In the genomic region with DNA sequence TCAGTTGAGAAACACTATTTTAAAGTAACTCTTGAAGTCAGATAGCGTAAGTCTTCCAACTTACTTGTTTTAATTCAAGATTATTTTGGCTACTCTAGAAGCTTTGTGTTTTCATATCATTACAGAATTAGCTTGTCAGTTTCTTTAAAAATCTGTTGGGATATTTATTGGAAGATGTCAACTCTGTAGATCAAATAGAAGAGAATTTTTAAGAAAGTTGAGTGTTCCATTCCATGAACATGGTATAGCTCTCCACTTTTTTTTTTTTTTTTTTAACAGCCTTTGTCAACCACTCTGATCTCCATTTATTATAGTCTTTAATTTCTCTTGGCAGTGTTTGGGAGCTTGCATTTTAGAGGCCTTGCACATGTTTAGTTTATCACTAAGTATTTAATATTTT, we compare ENCODE assay signal across 14 cellular contexts. TPM values are rescaled to one million over a fixed set of nuclear protein-coding genes. Genes with fewer than 3 reads are reported as not detected.
A peak's percentile ranks its signal among the peaks of the same experiment; 100 is the strongest.
DNase-seq lines count a peak whose midpoint lies in the region; ATAC-seq and TF ChIP-seq lines count a peak whose summit lies in the region.
"Had no signal": no experiment of that assay in that cellular context is flagged by ENCODE, and none has a peak within 500 bp of the region (broad histone marks: within the 10 kb centered on the region; RNA-seq: fewer than 3 reads in every experiment).

No MANE protein-coding gene starts in this region.

- peaks cover 41% of the 10 kb centered on the region; the same call in 1 of the 2 replicates for H3K79me2 ChIP-seq in OCI-LY7 (ENCODE audit: insufficient read depth, low read depth, low read length)

- no peaks in the 10 kb centered on the region for H4K20me1 ChIP-seq in OCI-LY7 (ENCODE audit: insufficient read depth, low read length)

- H3K27me3 Mint-ChIP-seq in activated CD8-positive, alpha-beta memory T cell treated with anti-CD3 and anti-CD28 coated beads, Interleukin-2, amount 10 ng/mL, durations not matched to agents 7 days and 5 days, result no peaks in the 10 kb centered on the region
- H3K27me3 Mint-ChIP-seq in immature natural killer cell (ENCODE audit: low read depth in 3 of 3), result peaks cover 0 to 6% (median 0%) of the 10 kb centered on the region in 3 donors
- H3K27me3 Mint-ChIP-seq in mesothelial cell of epicardium (ENCODE audit: low read depth), result no peaks in the 10 kb centered on the region
- H3K27me3 Mint-ChIP-seq: CD4-positive, alpha-beta memory T cell had no signal

- no peak for ATAC-seq in activated CD8-positive, alpha-beta memory T cell treated with anti-CD3 and anti-CD28 coated beads, Interleukin-2, amount 10 ng/mL, durations not matched to agents 7 days and 5 days
- no peak for ATAC-seq in GM21737 (IDR thresholded peaks at IDR 0.05; ENCODE audit: unreplicated experiment)
- ATAC-seq: K562 had no signal

- peaks cover 26% of the 10 kb centered on the region for H3K4me1 Mint-ChIP-seq in activated CD8-positive, alpha-beta memory T cell treated with anti-CD3 and anti-CD28 coated beads, Interleukin-2, amount 10 ng/mL, durations not matched to agents 7 days and 5 days
- H3K4me1 Mint-ChIP-seq in immature natural killer cell, result peaks cover 42 to 60% of the 10 kb centered on the region in 2 donors
- peaks cover 14% of the 10 kb centered on the region for H3K4me1 Mint-ChIP-seq in mesothelial cell of epicardium

- no peak for TF ChIP-seq EP300 in ovary (IDR thresholded peaks at IDR 0.05)

- H2AFZ ChIP-seq in OCI-LY7 (ENCODE audit: low read length), result no peak overlapping the region

- peak overlapping the region; percentile 48 for H3K27ac Mint-ChIP-seq in activated CD8-positive, alpha-beta memory T cell treated with anti-CD3 and anti-CD28 coated beads, Interleukin-2, amount 10 ng/mL, durations not matched to agents 7 days and 5 days
- H3K27ac Mint-ChIP-seq in immature natural killer cell, result peak overlapping the region; percentile 36 to 85 (median 76)
- H3K27ac Mint-ChIP-seq in mesothelial cell of epicardium, result no peak overlapping the region

- no peak for DNase-seq in activated CD8-positive, alpha-beta memory T cell treated with anti-CD3 and anti-CD28 coated beads, Interleukin-2, amount 10 ng/mL, durations not matched to agents 7 days and 5 days
- DNase-seq in activated CD8-positive, alpha-beta memory T cell treated with anti-CD3 and anti-CD28 coated beads for 24 hours, result no peak
- DNase-seq in OCI-LY7 (ENCODE audit: low spot score) (no peak), immature natural killer cell (no peak), ovary (no peak), RPMI8226 (no peak), mesothelial cell of epicardium (ENCODE audit: low spot score in 2 of 2, unreplicated experiment in 2 of 2) (no peak)
- DNase-seq: 8988T, NCI-H1694 treated with DMSO at 0.1 percent for 48 hours, SIG-M5 had no signal

- no peak overlapping the region for H3K4me3 Mint-ChIP-seq in activated CD8-positive, alpha-beta memory T cell treated with anti-CD3 and anti-CD28 coated beads, Interleukin-2, amount 10 ng/mL, durations not matched to agents 7 days and 5 days
- peak overlapping the region in 4 of 5 donors; percentile 1 to 75 (median 46) for H3K4me3 Mint-ChIP-seq in immature natural killer cell
- H3K4me3 Mint-ChIP-seq in mesothelial cell of epicardium, result no peak overlapping the region

- no TSS peak for BruUV-seq in OCI-LY7 (replicated peaks; lab: Mats Ljungman, UMichigan)

- no peaks in the 10 kb centered on the region for H3K9me2 ChIP-seq in OCI-LY7 (ENCODE audit: insufficient read depth, low read length)

- peaks cover 20% of the 10 kb centered on the region for H3K9me3 ChIP-seq in OCI-LY7 (ENCODE audit: low read length)
- peaks cover 0 to 3% of the 10 kb centered on the region in 2 donors for H3K9me3 ChIP-seq in ovary

- H3K36me3 Mint-ChIP-seq in activated CD8-positive, alpha-beta memory T cell treated with anti-CD3 and anti-CD28 coated beads, Interleukin-2, amount 10 ng/mL, durations not matched to agents 7 days and 5 days, result peaks cover 22% of the 10 kb centered on the region
- H3K36me3 Mint-ChIP-seq in immature natural killer cell (peaks cover 0 to 7% (median 3%) of the 10 kb centered on the region in 3 donors), mesothelial cell of epicardium (peaks cover 18% of the 10 kb centered on the region)

- H3K27ac ChIP-seq in OCI-LY7 (ENCODE audit: low read depth, low read length, poor library complexity, severe bottlenecking) (peak overlapping the region; percentile 30), ovary (no peak overlapping the region)
- H3K27ac ChIP-seq: RWPE1 had no signal

- H3K27me3 ChIP-seq in ovary, result no peaks in the 10 kb centered on the region

- CTCF ChIA-PET in activated CD8-positive, alpha-beta memory T cell treated with anti-CD3 and anti-CD28 coated beads, Interleukin-2, amount 10 ng/mL, durations not matched to agents 7 days and 5 days (lab: Charles Lee), result interaction anchor here (1.5 kb wide), 1 partner anchor 11 kb away, joined by 3 read pairs; no protein-coding TSS in a partner anchor
- CTCF ChIA-PET in OCI-LY7 (lab: Charles Lee; ENCODE audit: unreplicated experiment), result no interaction called here

- intact Hi-C loops in OCI-LY7 (cut with micrococcal nuclease; ENCODE audit: unreplicated experiment) (loop anchor here (5.0 kb wide), 1 partner anchor 46 kb away; no protein-coding TSS in a partner anchor), ovary (cut with DNase I) (no loop called here)

- H3K36me3 ChIP-seq in OCI-LY7 (ENCODE audit: insufficient read depth, low read length) (peaks cover 21% of the 10 kb centered on the region), ovary (no peaks in the 10 kb centered on the region)

- POLR2A ChIA-PET in OCI-LY7 (lab: Charles Lee), result interaction anchor here (0.8 to 1.0 kb wide), 2 partner anchors 13 to 16 kb away, joined by 4 read pairs; no protein-coding TSS in a partner anchor

- TF ChIP-seq POLR2A in ovary (IDR thresholded peaks at IDR 0.05), result no peak

- TF ChIP-seq CTCF in OCI-LY7 (conservative IDR thresholded peaks at IDR 0.05; ENCODE audit: low read length), result no peak
- TF ChIP-seq CTCF in ovary (IDR thresholded peaks at IDR 0.05), result no peak
- TF ChIP-seq CTCF in mesothelial cell of epicardium (IDR thresholded peaks at IDR 0.05; ENCODE audit: unreplicated experiment), result no peak

- H3K9me3 Mint-ChIP-seq in activated CD8-positive, alpha-beta memory T cell treated with anti-CD3 and anti-CD28 coated beads, Interleukin-2, amount 10 ng/mL, durations not matched to agents 7 days and 5 days (ENCODE audit: low read depth), result peaks cover 5% of the 10 kb centered on the region
- H3K9me3 Mint-ChIP-seq in immature natural killer cell, result peaks cover 0 to 1% (median 0%) of the 10 kb centered on the region in 6 donors
- peaks cover 16% of the 10 kb centered on the region for H3K9me3 Mint-ChIP-seq in mesothelial cell of epicardium

- H3K4me3 ChIP-seq in OCI-LY7 (ENCODE audit: low read depth, low read length, poor library complexity, severe bottlenecking) (no peak overlapping the region), ovary (no peak overlapping the region)
- H3K4me3 ChIP-seq: K562 had no signal

- H3K4me1 ChIP-seq in OCI-LY7 (ENCODE audit: insufficient read depth, low read length, poor library complexity, severe bottlenecking), result peaks cover 48% of the 10 kb centered on the region
- H3K4me1 ChIP-seq in ovary (ENCODE audit: insufficient read depth), result no peaks in the 10 kb centered on the region

- H3K4me2 ChIP-seq in OCI-LY7 (ENCODE audit: low read length), result no peak overlapping the region

- WGBS in ovary, 3 donors, result 97 to 100% (median 100%) methylated on average over 1 of the region's 1 CpG

RNA-seq across cellular contexts. Expression of a gene that starts 28.7 kb away (rescaled TPM):
- 10 to 100 TPM; 13.1 to 16.1 TPM for total RNA-seq in activated CD8-positive, alpha-beta memory T cell treated with anti-CD3 and anti-CD28 coated beads, Interleukin-2, amount 10 ng/mL, durations not matched to agents 7 days and 5 days
- total RNA-seq in OCI-LY7 (2014; rRNA removed; shearing (Covaris generic)), result 18.1 and 23.3 TPM in 2 replicates
- total RNA-seq in OCI-LY7 (2022), result 27.8 and 31.1 TPM in 2 replicates
- polyA plus RNA-seq in immature natural killer cell, result 1 to 10 TPM in 2 of 3 donors, under 1 TPM in 1; 0.06 to 2.8 (median 2.3) TPM
- 10 to 100 TPM in 6 of 7 donors, 1 to 10 TPM in 1; 9.1 to 13.9 (median 12.3) TPM for total RNA-seq in ovary
- 10 to 100 TPM in 1 of 2 donors, 1 to 10 TPM in 1; 7.3 to 15.6 TPM for polyA plus RNA-seq in ovary
- total RNA-seq in mesothelial cell of epicardium, result 22.6 to 23.8 TPM (median 23.6 TPM) in 3 replicates

Comparison
In these comparisons a context has a peak if more than half of its experiments do, and no peak if none do; other contexts are left out.
1. H3K4me3 Mint-ChIP-seq: peak in immature natural killer cell (4 of 5); none in activated CD8-positive, alpha-beta memory T cell treated with anti-CD3 and anti-CD28 coated beads, Interleukin-2, amount 10 ng/mL, durations not matched to agents 7 days and 5 days (single experiment) and mesothelial cell of epicardium (single experiment).